ENCODE assay signal across 9 cellular contexts in genomic region chr9:114953917-114954316, GRCh38. TPM values are rescaled to one million over a fixed set of nuclear protein-coding genes. Genes with fewer than 3 reads are reported as not detected.
DNase-seq lines count a peak whose midpoint lies in the region; ATAC-seq, FAIRE-seq and TF ChIP-seq lines count a peak whose summit lies in the region.
"Had no signal": no experiment of that assay in that cellular context is flagged by ENCODE, and none has a peak within 500 bp of the region (broad histone marks: within the 10 kb centered on the region; RNA-seq: fewer than 3 reads in every experiment).

No MANE protein-coding gene starts in this region.

- H3K36me3 ChIP-seq in psoas muscle (ENCODE audit: insufficient read depth in 1 of 2, low read depth in 1 of 2) = no peaks in the 10 kb centered on the region

- intact Hi-C loops in psoas muscle (cut with DNase I) = no loop called here

- no peak overlapping the region for H3K4me3 ChIP-seq in fibroblast of mammary gland (ENCODE audit: control insufficient read depth, low read depth, low read length)
- H3K4me3 ChIP-seq in psoas muscle = no peak overlapping the region

- no peak for FAIRE-seq in RCC 7860 (lab: Jason Lieb, UNC)

- ATAC-seq in psoas muscle = peak in 3 of 4 donors; percentile 49 to 64 (median 51)
- ATAC-seq in activated CD4-positive, CD25-positive, alpha-beta regulatory T cell treated with anti-CD3 and anti-CD28 coated beads, Interleukin-2, amount 50 U/mL, for 24 hours = no peak
- no peak for ATAC-seq in activated T-helper 17 cell treated with anti-CD3 and anti-CD28 coated beads, Interleukin-2, amount 50 U/mL, for 72 hours (replicated peaks)

- H3K27me3 Mint-ChIP-seq in activated T-helper 17 cell treated with anti-CD3 and anti-CD28 coated beads, Interleukin-2, amount 50 U/mL, for 72 hours = no peaks in the 10 kb centered on the region

- WGBS in psoas muscle, 3 donors = 24 to 42% (median 29%) methylated on average over 7 of the region's 7 CpGs

- H3K27ac ChIP-seq in psoas muscle = peak overlapping the region; percentile 23

- peak; percentile 67 for DNase-seq in GF-D8 (lab: John Stamatoyannopoulos, UW)
- DNase-seq in RCC 7860 (ENCODE audit: low spot score) = peak; percentile 26
- DNase-seq in fibroblast of mammary gland (ENCODE audit: low read depth) = peak; percentile 94
- no peak for DNase-seq in psoas muscle
- DNase-seq in 8988T = no peak
- DNase-seq in central memory CD4-positive, alpha-beta T cell = no peak
- DNase-seq: NCI-H1105 had no signal

- H3K4me1 Mint-ChIP-seq in activated T-helper 17 cell treated with anti-CD3 and anti-CD28 coated beads, Interleukin-2, amount 50 U/mL, for 72 hours = peaks cover 24% of the 10 kb centered on the region

- no peaks in the 10 kb centered on the region for H3K4me1 ChIP-seq in psoas muscle

- H3K27ac Mint-ChIP-seq in activated T-helper 17 cell treated with anti-CD3 and anti-CD28 coated beads, Interleukin-2, amount 50 U/mL, for 72 hours = no peak overlapping the region

- no peaks in the 10 kb centered on the region for H3K9me3 ChIP-seq in psoas muscle

- TF ChIP-seq CTCF in fibroblast of mammary gland (conservative IDR thresholded peaks at IDR 0.05; ENCODE audit: control insufficient read depth, insufficient read depth, low read depth, low read length) (no peak), psoas muscle (IDR thresholded peaks at IDR 0.05) (no peak)

- H3K36me3 Mint-ChIP-seq in activated T-helper 17 cell treated with anti-CD3 and anti-CD28 coated beads, Interleukin-2, amount 50 U/mL, for 72 hours (ENCODE audit: low read depth) = no peaks in the 10 kb centered on the region

- no peak overlapping the region for H3K4me3 Mint-ChIP-seq in activated T-helper 17 cell treated with anti-CD3 and anti-CD28 coated beads, Interleukin-2, amount 50 U/mL, for 72 hours

- H3K9me3 Mint-ChIP-seq in activated T-helper 17 cell treated with anti-CD3 and anti-CD28 coated beads, Interleukin-2, amount 50 U/mL, for 72 hours = no peaks in the 10 kb centered on the region

- no peaks in the 10 kb centered on the region for H3K27me3 ChIP-seq in psoas muscle (ENCODE audit: insufficient read depth in 3 of 3, low read length in 2 of 3)

RNA-seq across cellular contexts. Expression of gene TNFSF8, which starts 23.5 kb away (rescaled TPM):
- 1 to 10 TPM in 1 of 4 donors, under 1 TPM in 3; 0.45 to 1.6 (median 0.60) TPM for total RNA-seq in psoas muscle
- under 1 TPM; 0.07 to 0.16 (median 0.10) TPM for polyA plus RNA-seq in psoas muscle
- total RNA-seq in activated T-helper 17 cell treated with anti-CD3 and anti-CD28 coated beads, Interleukin-2, amount 50 U/mL, for 72 hours = 10 to 100 TPM; 17.2 to 20.1 TPM

Comparison
In these comparisons a context has a peak if more than half of its experiments do, and no peak if none do; other contexts are left out.
1. DNase-seq: peak in GF-D8 (single experiment), RCC 7860 (single experiment) and fibroblast of mammary gland (single experiment); none in psoas muscle (0 of 2), 8988T (single experiment) and central memory CD4-positive, alpha-beta T cell (single experiment).
2. ATAC-seq: peak in psoas muscle (3 of 4); none in activated CD4-positive, CD25-positive, alpha-beta regulatory T cell treated with anti-CD3 and anti-CD28 coated beads, Interleukin-2, amount 50 U/mL, for 24 hours (0 of 2) and activated T-helper 17 cell treated with anti-CD3 and anti-CD28 coated beads, Interleukin-2, amount 50 U/mL, for 72 hours (single experiment).
3. RNA of gene TNFSF8, which starts 23.5 kb away (total RNA-seq): 17.2 to 20.1 TPM in activated T-helper 17 cell treated with anti-CD3 and anti-CD28 coated beads, Interleukin-2, amount 50 U/mL, for 72 hours; 0.45 to 1.6 TPM in psoas muscle; every median in the first group is over 4 times any median in the second.